In genomic region chr1:113976609-113977278, GRCh38 we compare ENCODE assay signal across 8 cellular contexts. TPM values are rescaled to one million over a fixed set of nuclear protein-coding genes. Genes with fewer than 3 reads are reported as not detected.
A peak's percentile ranks its signal among the peaks of the same experiment; 100 is the strongest.
DNase-seq lines count a peak whose midpoint lies in the region; ATAC-seq and TF ChIP-seq lines count a peak whose summit lies in the region.

No MANE protein-coding gene starts in this region.

- no peak overlapping the region for H3K4me3 ChIP-seq in BJ (ENCODE audit: low read depth, low read length)
- peak overlapping the region; percentile 39 for H3K4me3 ChIP-seq in iPS-20b (ENCODE audit: low read length)
- no peak overlapping the region for H3K4me3 ChIP-seq in thyroid gland (replicated peaks in 1 of 3)

- H3K36me3 Mint-ChIP-seq in HFFc6 (ENCODE audit: low read depth), result peaks cover 26% of the 10 kb centered on the region

- ATAC-seq in left colon, result no peak

- no peaks in the 10 kb centered on the region for H3K9me3 Mint-ChIP-seq in HFFc6

- H3K27ac ChIP-seq in iPS-20b (ENCODE audit: low read length) (peak overlapping the region; percentile 45), thyroid gland (peak overlapping the region; percentile 64 to 79 (median 77))

- no peaks in the 10 kb centered on the region for H3K27me3 ChIP-seq in BJ (ENCODE audit: control insufficient read depth, insufficient read depth, low read length)
- no peaks in the 10 kb centered on the region for H3K27me3 ChIP-seq in iPS-20b (ENCODE audit: insufficient read depth, low read length)
- H3K27me3 ChIP-seq in thyroid gland, result no peaks in the 10 kb centered on the region

- intact Hi-C loops in thyroid gland (cut with DNase I) (loop anchor here (5.0 kb wide), 1 partner anchor 306 kb away; no protein-coding TSS in a partner anchor), left colon (cut with DNase I, micrococcal nuclease) (loop anchor here in 1 of 2 donors (10.0 kb wide), 1 partner anchor 438 kb away; no protein-coding TSS in a partner anchor)

- H3K9me3 ChIP-seq in iPS-20b (ENCODE audit: insufficient read depth, low read depth, low read length) (no peaks in the 10 kb centered on the region), thyroid gland (no peaks in the 10 kb centered on the region)

- DNase-seq in BJ (ENCODE audit: low read depth) (no peak), HFFc6 (peak; percentile 50), UCSD-AML1 (lab: John Stamatoyannopoulos, UW; ENCODE audit: unreplicated experiment) (peak; percentile 56), thyroid gland (peak; percentile 65 to 66), NCI-H524 treated with DMSO at 0.1 percent for 48 hours (lab: John Stamatoyannopoulos, UW) (no peak), left colon (no peak), HPDE6-E6E7 (ENCODE audit: extremely low spot score) (no peak)

- peak overlapping the region; percentile 43; the same call in 1 of the 2 replicates for H3K9ac ChIP-seq in iPS-20b (ENCODE audit: low read depth, low read length)

- peak overlapping the region; percentile 60 for H3K27ac Mint-ChIP-seq in HFFc6

- H3K4me3 Mint-ChIP-seq in HFFc6, result peak overlapping the region; percentile 23; the same call in 1 of the 2 replicates

- H3K27me3 Mint-ChIP-seq in HFFc6 (ENCODE audit: insufficient read depth), result peaks cover 4% of the 10 kb centered on the region

- peaks cover 53% of the 10 kb centered on the region for H3K4me1 ChIP-seq in iPS-20b (ENCODE audit: insufficient read depth, low read length)
- H3K4me1 ChIP-seq in thyroid gland, result peaks cover 35% of the 10 kb centered on the region in 2 donors

- peaks cover 73% of the 10 kb centered on the region for H3K4me1 Mint-ChIP-seq in HFFc6 (ENCODE audit: low read depth)

- TF ChIP-seq CTCF in BJ (IDR thresholded peaks at IDR 0.05; ENCODE audit: insufficient read depth, low read depth, low read length), result peak; percentile 79
- TF ChIP-seq CTCF in HFFc6 (IDR thresholded peaks at IDR 0.05), result peak; percentile 77
- peak in 4 of 6 experiments; percentile 21 to 32 (median 28) for TF ChIP-seq CTCF in thyroid gland (IDR thresholded peaks at IDR 0.05)

- H3K36me3 ChIP-seq in BJ (ENCODE audit: control insufficient read depth, insufficient read depth, low read length), result peaks cover 12% of the 10 kb centered on the region
- H3K36me3 ChIP-seq in iPS-20b (ENCODE audit: insufficient read depth, low read depth, low read length), result peaks cover 42% of the 10 kb centered on the region
- peaks cover 17 to 20% of the 10 kb centered on the region in 2 donors for H3K36me3 ChIP-seq in thyroid gland

- TF ChIP-seq POLR2A in thyroid gland (IDR thresholded peaks at IDR 0.05), result no peak

- 17 to 22% methylated on average over 4 of the region's 4 CpGs for WGBS in thyroid gland, 2 donors

- CTCF ChIA-PET in BJ (lab: Yijun Ruan, JAX), result interaction anchor here (0.6 to 8.7 kb wide), 25 partner anchors 11 to 374 kb away, joined by 3 to 160 read pairs (median 4); partner anchors contain the start of gene HIPK1

- POLR2A ChIA-PET in BJ (lab: Charles Lee), result interaction anchor here (0.6 to 0.7 kb wide), 2 partner anchors 121 to 156 kb away, joined by 4 read pairs; no protein-coding TSS in a partner anchor

RNA-seq across cellular contexts. Expression of gene OLFML3, which starts 2.5 kb away (rescaled TPM):
- polyA plus RNA-seq in BJ (2011; rRNA removed), result 72.6 and 76.8 TPM in 2 replicates
- polyA minus RNA-seq in BJ (2011; rRNA and poly(A)+ RNA removed), result 20.6 and 24.7 TPM in 2 replicates
- total RNA-seq in HFFc6 (2021; fragmentation: NEBNext Ultra II Directional; extraction: Animal tissue kit (Norgen Biotek cat#: 25700)), result 100 to 1,000 TPM in 4 of 6 experiments, 10 to 100 TPM in 2; 66.4 to 130 (median 123) TPM
- total RNA-seq in thyroid gland (10 to 100 TPM; 20.2 to 28.3 (median 24.8) TPM), left colon (10 to 100 TPM in 1 of 2 donors, 1 to 10 TPM in 1; 4.1 to 23.5 TPM)

RNA-seq across cellular contexts. Expression of gene HIPK1, which starts 47.6 kb away (rescaled TPM):
- 27.6 and 29.7 TPM in 2 replicates for polyA plus RNA-seq in BJ (2011; rRNA removed)
- 62.4 and 95.6 TPM in 2 replicates for polyA minus RNA-seq in BJ (2011; rRNA and poly(A)+ RNA removed)
- 10 to 100 TPM; 34.6 to 49.1 (median 38.7) TPM for total RNA-seq in HFFc6 (2021; fragmentation: NEBNext Ultra II Directional; extraction: Animal tissue kit (Norgen Biotek cat#: 25700))
- total RNA-seq in thyroid gland, result 100 to 1,000 TPM in 1 of 4 donors, 10 to 100 TPM in 3; 65.8 to 102 (median 84.7) TPM
- total RNA-seq in left colon, result 10 to 100 TPM; 67.4 to 68.2 TPM

Comparison
In these comparisons a context has a peak if more than half of its experiments do, and no peak if none do; other contexts are left out.
1. DNase-seq: peak in HFFc6 (single experiment), UCSD-AML1 (single experiment) and thyroid gland (2 of 2); none in BJ (single experiment), NCI-H524 treated with DMSO at 0.1 percent for 48 hours (single experiment), left colon (0 of 2) and HPDE6-E6E7 (single experiment).
2. CTCF ChIP-seq: peak in every context shown above with its lines; median percentile 79 in BJ; 77 in HFFc6; 28 in thyroid gland.